8 cellular contexts compared by ENCODE assay signal in the genomic region with DNA sequence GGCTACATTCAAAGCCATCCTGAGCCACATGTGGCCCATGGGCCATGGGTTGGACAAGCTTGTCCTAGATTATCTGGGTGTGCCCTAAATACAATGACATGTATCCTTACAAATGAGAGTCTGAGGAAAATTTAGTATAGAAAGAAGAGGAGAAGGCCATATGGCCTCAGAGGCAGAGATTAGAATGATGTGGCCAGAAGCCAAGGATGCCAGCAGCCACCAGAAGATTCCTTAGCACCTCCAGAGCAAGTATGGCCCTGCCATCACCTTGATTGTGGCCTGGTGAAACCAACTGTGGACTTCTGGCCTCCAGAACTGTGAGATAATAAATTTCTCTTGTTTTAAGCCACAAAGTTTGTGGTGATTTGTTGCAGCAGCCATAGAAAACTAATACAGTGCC.
"Had no signal": no experiment of that assay in that cellular context is flagged by ENCODE, and none has a peak within 500 bp of the region (broad histone marks: within the 10 kb centered on the region; RNA-seq: fewer than 3 reads in every experiment).

No MANE protein-coding gene starts in this region.

- H2AFZ ChIP-seq: GM23248, GM23338 had no signal

- H3K36me3 ChIP-seq: HAP-1 had no signal

- DNase-seq: GM23248, GOT3, H7, H9, HCEC 1CT, HFFc6 had no signal

- H3K27ac ChIP-seq: GM23248 had no signal

- H3K9me3 ChIP-seq: HAP-1 had no signal

- H3K4me1 ChIP-seq: HAP-1 had no signal

- H3K4me2 ChIP-seq: GM23338 had no signal

- H3K4me3 ChIP-seq: GM23248, GM23338, HAP-1 had no signal
